ENCODE assay signal across 1 cellular context in genomic region chr5:135887881-135888614, GRCh38.
TF ChIP-seq lines count a peak whose summit lies in the region.

No MANE protein-coding gene starts in this region.

TF ChIP-seq in IMR-90, 13 proteins besides CTCF, POLR2A, EP300 and RAD21:
- TF ChIP-seq NFE2L2 (IDR thresholded peaks at IDR 0.05; ENCODE audit: low read depth, low read length) (no peak), MXI1 (IDR thresholded peaks at IDR 0.05; ENCODE audit: borderline replicate concordance, low read depth, low read length) (no peak), ELK1 (IDR thresholded peaks at IDR 0.05; ENCODE audit: borderline replicate concordance, low read depth, low read length) (no peak), SMC3 (IDR thresholded peaks at IDR 0.05; ENCODE audit: low read depth, low read length) (no peak; the same call in 1 of the 2 replicates), CHD1 (IDR thresholded peaks at IDR 0.05; ENCODE audit: low read depth, low read length) (no peak), RCOR1 (IDR thresholded peaks at IDR 0.05; ENCODE audit: insufficient replicate concordance, low read length) (no peak), MAZ (IDR thresholded peaks at IDR 0.05; ENCODE audit: borderline replicate concordance, low read depth, low read length) (peak; percentile 24; the same call in 1 of the 2 replicates), RFX5 (IDR thresholded peaks at IDR 0.05; ENCODE audit: low read depth, low read length) (no peak), MAFK (IDR thresholded peaks at IDR 0.05; ENCODE audit: low read depth, low read length) (no peak), CEBPB (IDR thresholded peaks at IDR 0.05; ENCODE audit: low read depth, low read length) (peak; percentile 72), BHLHE40 (IDR thresholded peaks at IDR 0.05; ENCODE audit: low read depth, low read length) (no peak), FOS (IDR thresholded peaks at IDR 0.05; ENCODE audit: low read depth, low read length) (no peak)
- TF ChIP-seq, protein P1, sequence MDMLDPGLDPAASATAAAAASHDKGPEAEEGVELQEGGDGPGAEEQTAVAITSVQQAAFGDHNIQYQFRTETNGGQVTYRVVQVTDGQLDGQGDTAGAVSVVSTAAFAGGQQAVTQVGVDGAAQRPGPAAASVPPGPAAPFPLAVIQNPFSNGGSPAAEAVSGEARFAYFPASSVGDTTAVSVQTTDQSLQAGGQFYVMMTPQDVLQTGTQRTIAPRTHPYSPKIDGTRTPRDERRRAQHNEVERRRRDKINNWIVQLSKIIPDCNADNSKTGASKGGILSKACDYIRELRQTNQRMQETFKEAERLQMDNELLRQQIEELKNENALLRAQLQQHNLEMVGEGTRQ (IDR thresholded peaks at IDR 0.05; ENCODE audit: low read depth, low read length), result no peak
TF ChIP-seq in IMR-90: peak in this region for 2.
